Comparison of ENCODE assay signal across 8 cellular contexts in genomic region chr6:42746452-42747400, GRCh38. TPM values are rescaled to one million over a fixed set of nuclear protein-coding genes. Genes with fewer than 3 reads are reported as not detected.
DNase-seq lines count a peak whose midpoint lies in the region; ATAC-seq and TF ChIP-seq lines count a peak whose summit lies in the region.

No MANE protein-coding gene starts in this region.

- H3K27ac ChIP-seq in foreskin keratinocyte: peak overlapping the region; percentile 47
- peak overlapping the region; percentile 90 for H3K27ac ChIP-seq in neural progenitor cell
- peak overlapping the region; percentile 87 to 97 (median 92) for H3K27ac ChIP-seq in stomach

- H3K9ac ChIP-seq in Loucy (ENCODE audit: low read depth, low read length, poor library complexity, severe bottlenecking) (peak overlapping the region; percentile 93), neural progenitor cell (peak overlapping the region; percentile 49)

- peak overlapping the region; percentile 57 for H3K27ac Mint-ChIP-seq in neural progenitor cell

- peaks cover 2% of the 10 kb centered on the region for H3K36me3 Mint-ChIP-seq in neural progenitor cell

- H3K79me2 ChIP-seq in Loucy (ENCODE audit: insufficient read depth, low read length) (peaks cover 44% of the 10 kb centered on the region), neural progenitor cell (ENCODE audit: low read depth) (peaks cover 40% of the 10 kb centered on the region)

- H3K4me1 Mint-ChIP-seq in neural progenitor cell: peaks cover 25% of the 10 kb centered on the region

- 0 to 1% (median 1%) methylated on average over 47 to 56 of the region's 56 CpGs for WGBS in stomach, 5 donors

- intact Hi-C loops in stomach (cut with DNase I; ENCODE audit: low total_unique reads): no loop called here

- H4K20me1 ChIP-seq in Loucy (ENCODE audit: insufficient read depth, low read length, poor library complexity, severe bottlenecking) (peaks cover 22% of the 10 kb centered on the region), neural progenitor cell (ENCODE audit: low read depth) (peaks cover 15% of the 10 kb centered on the region)

- DNase-seq in EL (peak; percentile 96), H4 (ENCODE audit: low spot score) (peak; percentile 95), SIG-M5 treated with dmso at 0.1 percent for 504 hours (lab: John Stamatoyannopoulos, UW; ENCODE audit: unreplicated experiment) (peak; percentile 81), foreskin keratinocyte (peak; percentile 75 to 85), neural progenitor cell (ENCODE audit: low spot score) (peak; percentile 90), stomach (peak; percentile 72)
- peak; percentile 61 for DNase-seq in activated gamma-delta T cell treated with anti-CD3 and anti-CD28 coated beads, Interleukin-2, amount 50 U/mL, for 16 hours (ENCODE audit: low read depth)

- H3K36me3 ChIP-seq in Loucy (ENCODE audit: insufficient read depth, low read length) (no peaks in the 10 kb centered on the region), neural progenitor cell (no peaks in the 10 kb centered on the region), stomach (no peaks in the 10 kb centered on the region)

- H3F3A ChIP-seq in Loucy (ENCODE audit: low read depth) (peaks cover 8% of the 10 kb centered on the region; the same call in 1 of the 2 replicates), neural progenitor cell (ENCODE audit: low read depth) (peaks cover 43% of the 10 kb centered on the region)

- H3K4me1 ChIP-seq in Loucy (ENCODE audit: insufficient read depth, low read length, poor library complexity, severe bottlenecking) (peaks cover 38% of the 10 kb centered on the region), foreskin keratinocyte (peaks cover 12% of the 10 kb centered on the region), neural progenitor cell (peaks cover 15% of the 10 kb centered on the region), stomach (peaks cover 19 to 50% (median 41%) of the 10 kb centered on the region in 4 donors)

- H2AFZ ChIP-seq in Loucy (ENCODE audit: low read length): peak overlapping the region; percentile 92
- peak overlapping the region; percentile 27 for H2AFZ ChIP-seq in neural progenitor cell (replicated peaks)

- H3K27me3 ChIP-seq in Loucy (ENCODE audit: insufficient read depth, low read length, poor library complexity, severe bottlenecking): no peaks in the 10 kb centered on the region
- H3K27me3 ChIP-seq in foreskin keratinocyte: no peaks in the 10 kb centered on the region
- no peaks in the 10 kb centered on the region for H3K27me3 ChIP-seq in neural progenitor cell
- H3K27me3 ChIP-seq in stomach: no peaks in the 10 kb centered on the region

- peak overlapping the region; percentile 88 for H3K4me2 ChIP-seq in Loucy (ENCODE audit: low read depth, low read length, poor library complexity, severe bottlenecking)
- peak overlapping the region; percentile 94 for H3K4me2 ChIP-seq in neural progenitor cell

- no peaks in the 10 kb centered on the region for H3K9me2 ChIP-seq in Loucy (replicated peaks; ENCODE audit: low read depth, low read length)

- H3K9me3 ChIP-seq in Loucy (ENCODE audit: insufficient read depth, low read depth, low read length) (no peaks in the 10 kb centered on the region), neural progenitor cell (ENCODE audit: low read depth) (no peaks in the 10 kb centered on the region), stomach (no peaks in the 10 kb centered on the region)

- TF ChIP-seq CTCF in Loucy (conservative IDR thresholded peaks at IDR 0.05; ENCODE audit: low read length) (no peak), foreskin keratinocyte (conservative IDR thresholded peaks at IDR 0.05) (no peak), neural progenitor cell (IDR thresholded peaks at IDR 0.05) (no peak), stomach (IDR thresholded peaks at IDR 0.05) (no peak)

- no peak for TF ChIP-seq EP300 in stomach (IDR thresholded peaks at IDR 0.05)

- ATAC-seq in foreskin keratinocyte: peak; percentile 58

- H3K4me3 Mint-ChIP-seq in neural progenitor cell: peak overlapping the region; percentile 100

- TF ChIP-seq POLR2A in stomach (IDR thresholded peaks at IDR 0.05): peak in 1 of 4 donors; percentile 9

- peaks cover 10% of the 10 kb centered on the region for H3K27me3 Mint-ChIP-seq in neural progenitor cell (ENCODE audit: insufficient read depth, low read depth)

- H3K4me3 ChIP-seq in Loucy (ENCODE audit: low read length, poor library complexity, severe bottlenecking) (peak overlapping the region; percentile 92), neural progenitor cell (peak overlapping the region; percentile 95), stomach (peak overlapping the region; percentile 66 to 99 (median 84))

- no peaks in the 10 kb centered on the region for H3K9me3 Mint-ChIP-seq in neural progenitor cell

RNA-seq across cellular contexts. Expression of gene TBCC, which starts 0.8 kb away (rescaled TPM):
- 49.7 and 66.4 TPM in 2 replicates for total RNA-seq in H4 (2014; rRNA removed; shearing (Covaris generic))
- total RNA-seq in foreskin keratinocyte: 22.5 and 24.6 TPM in 2 replicates
- 22.2 and 23.7 TPM in 2 replicates for polyA plus RNA-seq in foreskin keratinocyte
- total RNA-seq in neural progenitor cell (ENCODE audit: low replicate concordance): 40.1 and 40.4 TPM in 2 replicates
- total RNA-seq in stomach: 10 to 100 TPM; 14.2 to 33.0 (median 15.2) TPM
- polyA plus RNA-seq in stomach: 10 to 100 TPM; 16.9 to 24.6 (median 19.6) TPM

RNA-seq across cellular contexts. Expression of gene PRPH2, which starts 24.3 kb away (rescaled TPM):
- not detected in 2 replicates for total RNA-seq in H4 (2014; rRNA removed; shearing (Covaris generic))
- total RNA-seq in foreskin keratinocyte (not detected in 2 replicates), neural progenitor cell (ENCODE audit: low replicate concordance) (0.06 TPM in 1 of 2 replicates, not detected in the other), stomach (1 to 10 TPM in 2 of 5 donors, under 1 TPM in 1, not detected in 2; 0.43 to 4.0 (median 1.2) TPM)
- polyA plus RNA-seq in foreskin keratinocyte (0.02 TPM in 1 of 2 replicates, not detected in the other), stomach (under 1 TPM; 0.38 to 0.92 (median 0.75) TPM)

RNA-seq across cellular contexts. Expression of gene BICRAL, which starts 35.1 kb away (rescaled TPM):
- total RNA-seq in H4 (2014; rRNA removed; shearing (Covaris generic)): 2.3 and 3.4 TPM in 2 replicates
- 4.7 and 4.9 TPM in 2 replicates for total RNA-seq in foreskin keratinocyte
- polyA plus RNA-seq in foreskin keratinocyte: 0.84 and 0.95 TPM in 2 replicates
- total RNA-seq in neural progenitor cell (ENCODE audit: low replicate concordance): 8.6 TPM in 2 replicates
- total RNA-seq in stomach: 10 to 100 TPM in 3 of 5 donors, 1 to 10 TPM in 2; 2.9 to 23.2 (median 11.1) TPM
- polyA plus RNA-seq in stomach: 1 to 10 TPM; 2.8 to 4.7 (median 3.1) TPM

Comparison
In these comparisons a context has a peak if more than half of its experiments do, and no peak if none do; other contexts are left out.
1. Peak in every context shown above with its lines: DNase-seq, ATAC-seq, H3K4me3 ChIP-seq and H3K27ac ChIP-seq.